10 cellular contexts compared by ENCODE assay signal in genomic region chr4:1170805-1171305, GRCh38. TPM values are rescaled to one million over a fixed set of nuclear protein-coding genes. Genes with fewer than 3 reads are reported as not detected.
DNase-seq lines count a peak whose midpoint lies in the region; ATAC-seq and TF ChIP-seq lines count a peak whose summit lies in the region.
"Had no signal": no experiment of that assay in that cellular context is flagged by ENCODE, and none has a peak within 500 bp of the region (broad histone marks: within the 10 kb centered on the region; RNA-seq: fewer than 3 reads in every experiment).

No MANE protein-coding gene starts in this region.

- H4K91ac ChIP-seq in H9 (ENCODE audit: insufficient read length, low read depth, low read length): no peak overlapping the region

- H3K4me2 ChIP-seq in H9 (ENCODE audit: insufficient read depth, insufficient read length, low read length): peak overlapping the region; percentile 30
- H3K4me2 ChIP-seq: KMS-11 had no signal

- peaks cover 11% of the 10 kb centered on the region for H3K23me2 ChIP-seq in H9 (ENCODE audit: insufficient read length, low read depth, low read length, poor library complexity, severe bottlenecking)

- no peak overlapping the region for H2BK5ac ChIP-seq in H9 (ENCODE audit: insufficient read length, low read length)

- H3K4me1 ChIP-seq in H9 (ENCODE audit: insufficient read depth, low read length): no peaks in the 10 kb centered on the region

- peaks cover 48% of the 10 kb centered on the region; the same call in 1 of the 2 replicates for H3K27me3 ChIP-seq in H9 (ENCODE audit: insufficient read depth, low read length)

- H3K27ac Mint-ChIP-seq in H9 (no peak overlapping the region), WTC11 (no peak overlapping the region), immature natural killer cell (peak overlapping the region; percentile 85 to 98 (median 95))
- no peak overlapping the region for H3K27ac Mint-ChIP-seq in stimulated activated effector memory CD8-positive, alpha-beta T cell treated with anti-CD3 and anti-CD28 coated beads, Interleukin-12 subunit alpha, Interleukin-12 subunit beta, amount 100 ng/mL, for 72 hours

- no peak overlapping the region for H2BK120ac ChIP-seq in H9 (ENCODE audit: low read depth, low read length, poor library complexity, severe bottlenecking)

- TF ChIP-seq CTCF in H9 (conservative IDR thresholded peaks at IDR 0.05) (no peak), WTC11 (IDR thresholded peaks at IDR 0.05) (no peak)

- H3K79me1 ChIP-seq in H9 (ENCODE audit: insufficient read depth, low read depth, low read length, poor library complexity, severe bottlenecking): no peaks in the 10 kb centered on the region

- no peak overlapping the region for H3K4ac ChIP-seq in H9 (ENCODE audit: low read depth, low read length)

- H3K27me3 Mint-ChIP-seq in H9 (ENCODE audit: low read depth): peaks cover 89% of the 10 kb centered on the region
- H3K27me3 Mint-ChIP-seq in WTC11 (ENCODE audit: low read depth): peaks cover 85% of the 10 kb centered on the region
- peaks cover 42 to 69% (median 47%) of the 10 kb centered on the region in 3 donors for H3K27me3 Mint-ChIP-seq in immature natural killer cell (ENCODE audit: low read depth in 3 of 3)

- ATAC-seq in WTC11 (no peak), HG03045 (IDR thresholded peaks at IDR 0.05; ENCODE audit: unreplicated experiment) (no peak)
- ATAC-seq in stimulated activated effector memory CD8-positive, alpha-beta T cell treated with anti-CD3 and anti-CD28 coated beads, Interleukin-12 subunit alpha, Interleukin-12 subunit beta, amount 100 ng/mL, for 72 hours: no peak

- H3K4me3 Mint-ChIP-seq in H9: peak overlapping the region in 1 of 2 experiments; percentile 74; a peak in 2 of 5 replicates
- H3K4me3 Mint-ChIP-seq in WTC11: peak overlapping the region; percentile 62; the same call in 1 of the 2 replicates
- H3K4me3 Mint-ChIP-seq in immature natural killer cell: peak overlapping the region; percentile 88 to 92 (median 89)
- peak overlapping the region; percentile 63 for H3K4me3 Mint-ChIP-seq in stimulated activated effector memory CD8-positive, alpha-beta T cell treated with anti-CD3 and anti-CD28 coated beads, Interleukin-12 subunit alpha, Interleukin-12 subunit beta, amount 100 ng/mL, for 72 hours

- no peaks in the 10 kb centered on the region for H3K9me3 ChIP-seq in H9 (ENCODE audit: control insufficient read depth, low read depth, low read length)

- H2AFZ ChIP-seq in H9 (ENCODE audit: low read length): no peak overlapping the region

- H3K56ac ChIP-seq in H9 (ENCODE audit: insufficient read length, low read depth, low read length): no peak overlapping the region

- no peak overlapping the region for H4K5ac ChIP-seq in H9 (ENCODE audit: insufficient read length, low read depth, low read length)

- no peak overlapping the region for H2BK15ac ChIP-seq in H9 (ENCODE audit: low read depth, low read length)

- H3K79me2 ChIP-seq in H9 (ENCODE audit: insufficient read depth, low read length): no peaks in the 10 kb centered on the region

- no peak overlapping the region for H3K14ac ChIP-seq in H9 (ENCODE audit: insufficient read depth, low read length)

- no peak overlapping the region for H3K23ac ChIP-seq in H9 (ENCODE audit: insufficient read length, low read depth, low read length)

- no peak overlapping the region for H2BK20ac ChIP-seq in H9 (ENCODE audit: low read depth, low read length, poor library complexity, severe bottlenecking)

- H2AK5ac ChIP-seq in H9 (ENCODE audit: insufficient read length, low read length): no peak overlapping the region

- POLR2A ChIA-PET in WTC11 (lab: Charles Lee): interaction anchor here (0.7 kb wide), 1 partner anchor 10 kb away, joined by 3 read pairs; no protein-coding TSS in a partner anchor

- DNase-seq in H9: no peak
- DNase-seq in WTC11 (ENCODE audit: low spot score): no peak
- DNase-seq in immature natural killer cell: no peak
- no peak for DNase-seq in stimulated activated effector memory CD8-positive, alpha-beta T cell treated with anti-CD3 and anti-CD28 coated beads, Interleukin-12 subunit alpha, Interleukin-12 subunit beta, amount 100 ng/mL, for 72 hours (ENCODE audit: low spot score in 2 of 2)
- DNase-seq in AG08395 (ENCODE audit: low spot score): no peak
- DNase-seq in NOMO-1 (lab: John Stamatoyannopoulos, UW; ENCODE audit: unreplicated experiment in 2 of 2): no peak
- DNase-seq: NCI-H2171 had no signal

- H3K9me3 Mint-ChIP-seq in H9 (no peaks in the 10 kb centered on the region; a peak in 2 of 5 replicates), WTC11 (no peaks in the 10 kb centered on the region), immature natural killer cell (no peaks in the 10 kb centered on the region)
- no peaks in the 10 kb centered on the region for H3K9me3 Mint-ChIP-seq in stimulated activated effector memory CD8-positive, alpha-beta T cell treated with anti-CD3 and anti-CD28 coated beads, Interleukin-12 subunit alpha, Interleukin-12 subunit beta, amount 100 ng/mL, for 72 hours

- CTCF ChIA-PET in WTC11 (lab: Charles Lee): interaction anchor here (1.0 to 1.9 kb wide), 2 partner anchors 40 to 116 kb away, joined by 5 to 6 read pairs; no protein-coding TSS in a partner anchor

- H3K9ac ChIP-seq in H9 (ENCODE audit: extremely low read depth, insufficient read length, low read length): no peak overlapping the region
- H3K9ac ChIP-seq: KMS-11 had no signal

- H3K36me3 Mint-ChIP-seq in H9 (ENCODE audit: insufficient read depth in 1 of 3, low read depth in 3 of 3): no peaks in the 10 kb centered on the region
- no peaks in the 10 kb centered on the region for H3K36me3 Mint-ChIP-seq in WTC11
- peaks cover 0 to 23% (median 22%) of the 10 kb centered on the region in 3 donors for H3K36me3 Mint-ChIP-seq in immature natural killer cell
- H3K36me3 Mint-ChIP-seq in stimulated activated effector memory CD8-positive, alpha-beta T cell treated with anti-CD3 and anti-CD28 coated beads, Interleukin-12 subunit alpha, Interleukin-12 subunit beta, amount 100 ng/mL, for 72 hours: no peaks in the 10 kb centered on the region

- H4K8ac ChIP-seq in H9 (replicated peaks; ENCODE audit: insufficient read length, low read depth, low read length): no peak overlapping the region

- H3K18ac ChIP-seq in H9 (ENCODE audit: insufficient read length, low read depth, low read length): no peak overlapping the region

- H3K4me1 Mint-ChIP-seq in H9: peaks cover 4 to 10% of the 10 kb centered on the region in 2 experiments; a peak in 3 of 4 replicates
- H3K4me1 Mint-ChIP-seq in WTC11: peaks cover 2% of the 10 kb centered on the region; the same call in 1 of the 2 replicates
- H3K4me1 Mint-ChIP-seq in immature natural killer cell: peaks cover 62 to 67% of the 10 kb centered on the region in 2 donors
- H3K4me1 Mint-ChIP-seq in stimulated activated effector memory CD8-positive, alpha-beta T cell treated with anti-CD3 and anti-CD28 coated beads, Interleukin-12 subunit alpha, Interleukin-12 subunit beta, amount 100 ng/mL, for 72 hours: peaks cover 48% of the 10 kb centered on the region

- no peak overlapping the region for H3K27ac ChIP-seq in H9 (ENCODE audit: insufficient read length, low read depth, low read length)
- H3K27ac ChIP-seq: KMS-11 had no signal

- no CpG with 5 or more reads among the region's 50 CpGs for WGBS in H9 (ENCODE audit: extremely low coverage, insufficient read length, low lambda C conversion rate)

- no peak overlapping the region for H2BK12ac ChIP-seq in H9 (ENCODE audit: insufficient read length, low read depth, low read length)

- no peaks in the 10 kb centered on the region for H4K20me1 ChIP-seq in H9 (ENCODE audit: control insufficient read depth, insufficient read depth, insufficient read length)

- no peak overlapping the region for H3T11ph ChIP-seq in H9 (ENCODE audit: low read length)

TF ChIP-seq in WTC11, 78 proteins besides CTCF, POLR2A, EP300 and RAD21 (continues in another document):
- no peak for TF ChIP-seq AR (CRISPR knock-in tag; IDR thresholded peaks at IDR 0.05)
- 0 out of 2 replicates have a peak, but pooled peaks have one; percentile 6 for TF ChIP-seq HMGXB4 (CRISPR knock-in tag; IDR thresholded peaks at IDR 0.05)
- no peak for TF ChIP-seq ZNF219 (CRISPR knock-in tag; IDR thresholded peaks at IDR 0.05; ENCODE audit: borderline replicate concordance)

RNA-seq across cellular contexts. Expression of gene SPON2, which starts 1.5 kb away (rescaled TPM):
- total RNA-seq in H9 (2021) (1.7 and 2.3 TPM in 2 replicates), WTC11 (2021) (4.9 to 6.6 TPM (median 5.3 TPM) in 3 replicates)
- polyA plus RNA-seq in immature natural killer cell: 1,000 to 10,000 TPM in 2 of 3 donors, 100 to 1,000 TPM in 1; 603 to 1,685 (median 1,079) TPM
- total RNA-seq: endothelial cell of umbilical vein had no signal

RNA-seq across cellular contexts. Expression of gene RNF212, which starts 57.5 kb away (rescaled TPM):
- total RNA-seq in H9 (2021) (3.0 and 3.3 TPM in 2 replicates), WTC11 (2021) (1.0 to 2.9 TPM (median 2.7 TPM) in 3 replicates)
- 1 to 10 TPM in 2 of 3 donors, not detected in 1; 1.3 to 2.4 TPM for polyA plus RNA-seq in immature natural killer cell

Comparison
In these comparisons a context has a peak if more than half of its experiments do, and no peak if none do; other contexts are left out.
1. H3K27ac Mint-ChIP-seq: peak in immature natural killer cell (6 of 6); none in H9 (0 of 3), WTC11 (single experiment) and stimulated activated effector memory CD8-positive, alpha-beta T cell treated with anti-CD3 and anti-CD28 coated beads, Interleukin-12 subunit alpha, Interleukin-12 subunit beta, amount 100 ng/mL, for 72 hours (single experiment).